In the genomic region with DNA sequence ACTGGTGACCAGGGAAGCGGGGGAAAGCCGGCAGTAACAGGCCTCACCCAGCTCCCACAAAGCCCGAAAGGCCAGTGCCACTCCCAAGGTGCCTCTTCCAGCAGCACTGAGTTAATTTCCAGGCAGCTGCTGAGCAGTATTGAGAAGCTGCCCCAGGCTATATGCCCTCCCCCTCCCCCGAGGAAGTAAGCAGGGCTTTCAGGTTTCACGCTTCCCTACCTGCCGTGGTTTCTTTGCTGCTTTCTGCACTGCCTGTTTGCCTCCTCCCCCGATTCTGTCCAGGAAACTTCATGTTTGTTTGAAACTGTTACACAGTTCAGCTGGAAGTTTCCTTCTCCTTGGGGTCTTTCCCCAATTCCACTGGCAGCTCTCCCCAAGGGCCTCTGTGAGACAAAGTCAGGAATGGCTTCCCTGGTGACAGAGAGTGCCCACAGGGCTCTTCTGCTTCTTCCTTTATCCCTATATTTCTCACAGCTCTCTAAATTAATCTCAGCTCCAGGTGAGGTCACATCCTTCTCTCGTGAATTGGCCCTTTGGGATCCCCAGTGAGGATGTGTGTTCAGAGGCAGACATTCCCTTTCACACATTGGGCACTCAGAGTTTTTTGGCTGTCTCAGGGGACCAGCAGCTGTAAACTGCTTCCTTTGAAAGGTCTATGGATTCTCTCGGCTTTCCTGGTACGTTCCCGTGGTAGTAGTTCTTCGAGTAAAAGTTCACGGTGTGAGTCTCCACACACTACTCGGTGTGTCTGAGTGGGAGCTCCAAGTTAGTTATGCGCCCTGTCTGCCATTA, we compare ENCODE assay signal across 8 cellular contexts. TPM values are rescaled to one million over a fixed set of nuclear protein-coding genes. Genes with fewer than 3 reads are reported as not detected.
DNase-seq lines count a peak whose midpoint lies in the region; ATAC-seq lines count a peak whose summit lies in the region.

No MANE protein-coding gene starts in this region.

- DNase-seq in CD4-positive, CD25-positive, alpha-beta regulatory T cell: peak in 2 of 3 donors; percentile 32 to 64
- peak; percentile 58 for DNase-seq in activated CD4-positive, alpha-beta T cell treated with anti-CD3 and anti-CD28 coated beads, Interleukin-2, amount 10 ng/mL, durations not matched to agents 7 days and 5 days
- no peak for DNase-seq in left ventricle myocardium superior
- peak; percentile 34 for DNase-seq in stimulated activated naive CD4-positive, alpha-beta T cell treated with Interleukin-2 at 50 U/mL for 16 hours (lab: John Stamatoyannopoulos, UW)
- DNase-seq in cortex of kidney (lab: John Stamatoyannopoulos, UW): no peak
- no peak for DNase-seq in NOMO-1 (lab: John Stamatoyannopoulos, UW; ENCODE audit: unreplicated experiment in 2 of 2)

- H3K27me3 ChIP-seq in CD4-positive, CD25-positive, alpha-beta regulatory T cell (ENCODE audit: control insufficient read depth, insufficient read depth, low read length): no peaks in the 10 kb centered on the region

- peak overlapping the region; percentile 9 to 88 (median 73) for H3K4me3 Mint-ChIP-seq in CD4-positive, CD25-positive, alpha-beta regulatory T cell
- H3K4me3 Mint-ChIP-seq in activated CD4-positive, alpha-beta T cell treated with anti-CD3 and anti-CD28 coated beads, Interleukin-2, amount 10 ng/mL, durations not matched to agents 7 days and 5 days: peak overlapping the region; percentile 41

- no peaks in the 10 kb centered on the region for H3K27me3 Mint-ChIP-seq in CD4-positive, CD25-positive, alpha-beta regulatory T cell
- H3K27me3 Mint-ChIP-seq in activated CD4-positive, alpha-beta T cell treated with anti-CD3 and anti-CD28 coated beads, Interleukin-2, amount 10 ng/mL, durations not matched to agents 7 days and 5 days: no peaks in the 10 kb centered on the region

- no peaks in the 10 kb centered on the region for H3K9me3 ChIP-seq in CD4-positive, CD25-positive, alpha-beta regulatory T cell (ENCODE audit: control insufficient read depth in 2 of 2, low read length in 2 of 2)

- intact Hi-C loops in left ventricle myocardium superior (cut with micrococcal nuclease): no loop called here

- H3K4me1 Mint-ChIP-seq in CD4-positive, CD25-positive, alpha-beta regulatory T cell: peaks cover 26 to 79% (median 64%) of the 10 kb centered on the region in 4 donors
- peaks cover 78% of the 10 kb centered on the region for H3K4me1 Mint-ChIP-seq in activated CD4-positive, alpha-beta T cell treated with anti-CD3 and anti-CD28 coated beads, Interleukin-2, amount 10 ng/mL, durations not matched to agents 7 days and 5 days

- peak overlapping the region; percentile 58 for H3K4me3 ChIP-seq in CD4-positive, CD25-positive, alpha-beta regulatory T cell (ENCODE audit: low read depth, low read length)

- POLR2A ChIA-PET in activated CD4-positive, alpha-beta T cell treated with anti-CD3 and anti-CD28 coated beads, Interleukin-2, amount 10 ng/mL, durations not matched to agents 7 days and 5 days (lab: Charles Lee): no interaction called here

- no peak overlapping the region for H3K27ac ChIP-seq in CD4-positive, CD25-positive, alpha-beta regulatory T cell (ENCODE audit: insufficient read depth, low read length, poor library complexity, severe bottlenecking)

- H3K36me3 ChIP-seq in CD4-positive, CD25-positive, alpha-beta regulatory T cell (ENCODE audit: control insufficient read depth, insufficient read depth, low read length): no peaks in the 10 kb centered on the region

- H3K4me1 ChIP-seq in CD4-positive, CD25-positive, alpha-beta regulatory T cell (ENCODE audit: control insufficient read depth, insufficient read depth, low read length, poor library complexity, severe bottlenecking): peaks cover 26% of the 10 kb centered on the region

- peak overlapping the region; percentile 32 to 95 (median 53) for H3K27ac Mint-ChIP-seq in CD4-positive, CD25-positive, alpha-beta regulatory T cell
- H3K27ac Mint-ChIP-seq in activated CD4-positive, alpha-beta T cell treated with anti-CD3 and anti-CD28 coated beads, Interleukin-2, amount 10 ng/mL, durations not matched to agents 7 days and 5 days: peak overlapping the region; percentile 81

- peaks cover 0 to 15% (median 1%) of the 10 kb centered on the region in 7 donors for H3K9me3 Mint-ChIP-seq in CD4-positive, CD25-positive, alpha-beta regulatory T cell
- peaks cover 25% of the 10 kb centered on the region for H3K9me3 Mint-ChIP-seq in activated CD4-positive, alpha-beta T cell treated with anti-CD3 and anti-CD28 coated beads, Interleukin-2, amount 10 ng/mL, durations not matched to agents 7 days and 5 days

- CTCF ChIA-PET in activated CD4-positive, alpha-beta T cell treated with anti-CD3 and anti-CD28 coated beads, Interleukin-2, amount 10 ng/mL, durations not matched to agents 7 days and 5 days (lab: Charles Lee): interaction anchor here (0.7 to 1.5 kb wide), 5 partner anchors 9 to 464 kb away, joined by 3 to 6 read pairs (median 3); no protein-coding TSS in a partner anchor

- peak; percentile 88 to 91 for ATAC-seq in CD4-positive, CD25-positive, alpha-beta regulatory T cell (ENCODE audit: low read depth in 2 of 2)
- ATAC-seq in GM19372 (IDR thresholded peaks at IDR 0.05; ENCODE audit: low read depth, unreplicated experiment) (peak; percentile 99), HG03378 (IDR thresholded peaks at IDR 0.05; ENCODE audit: unreplicated experiment) (peak; percentile 90), left ventricle myocardium superior (peak; percentile 25)

- H3K36me3 Mint-ChIP-seq in CD4-positive, CD25-positive, alpha-beta regulatory T cell: peaks cover 11% of the 10 kb centered on the region
- peaks cover 52% of the 10 kb centered on the region for H3K36me3 Mint-ChIP-seq in activated CD4-positive, alpha-beta T cell treated with anti-CD3 and anti-CD28 coated beads, Interleukin-2, amount 10 ng/mL, durations not matched to agents 7 days and 5 days (ENCODE audit: low read depth)

RNA-seq across cellular contexts. Expression of a gene that starts 19.4 kb away (rescaled TPM):
- 36.8 TPM for total RNA-seq in CD4-positive, CD25-positive, alpha-beta regulatory T cell
- polyA plus RNA-seq in CD4-positive, CD25-positive, alpha-beta regulatory T cell: 10 to 100 TPM; 31.5 to 35.8 (median 33.9) TPM
- 10 to 100 TPM; 58.2 to 61.4 TPM for total RNA-seq in activated CD4-positive, alpha-beta T cell treated with anti-CD3 and anti-CD28 coated beads, Interleukin-2, amount 10 ng/mL, durations not matched to agents 7 days and 5 days
- total RNA-seq in left ventricle myocardium superior: 19.4 TPM

Comparison
In these comparisons a context has a peak if more than half of its experiments do, and no peak if none do; other contexts are left out.
1. ATAC-seq: peak in every context shown above with its lines; median percentile 99 in GM19372; 90 in HG03378; 90 in CD4-positive, CD25-positive, alpha-beta regulatory T cell; 25 in left ventricle myocardium superior.
2. DNase-seq: peak in CD4-positive, CD25-positive, alpha-beta regulatory T cell (2 of 3), activated CD4-positive, alpha-beta T cell treated with anti-CD3 and anti-CD28 coated beads, Interleukin-2, amount 10 ng/mL, durations not matched to agents 7 days and 5 days (single experiment) and stimulated activated naive CD4-positive, alpha-beta T cell treated with Interleukin-2 at 50 U/mL for 16 hours (single experiment); none in left ventricle myocardium superior (single experiment), cortex of kidney (single experiment) and NOMO-1 (0 of 2).